ENCODE assay signal across 17 cellular contexts in genomic region chr1:4801192-4801924, GRCh38.
A peak's percentile ranks its signal among the peaks of the same experiment; 100 is the strongest.
DNase-seq lines count a peak whose midpoint lies in the region; ATAC-seq, FAIRE-seq and TF ChIP-seq lines count a peak whose summit lies in the region.
"Had no signal": no experiment of that assay in that cellular context is flagged by ENCODE, and none has a peak within 500 bp of the region (broad histone marks: within the 10 kb centered on the region; RNA-seq: fewer than 3 reads in every experiment).

No MANE protein-coding gene starts in this region.

- no peak overlapping the region for H3K4me3 ChIP-seq in BE2C (ENCODE audit: low read depth, low read length)

- no peaks in the 10 kb centered on the region for H3K9me3 ChIP-seq in BE2C

- no peaks in the 10 kb centered on the region for H3K36me3 ChIP-seq in BE2C

- ATAC-seq in HG03280 (IDR thresholded peaks at IDR 0.05; ENCODE audit: unreplicated experiment), result no peak
- ATAC-seq in HG03565 (IDR thresholded peaks at IDR 0.05; ENCODE audit: unreplicated experiment), result no peak
- ATAC-seq in GM19328 (IDR thresholded peaks at IDR 0.05; ENCODE audit: unreplicated experiment), result no peak
- ATAC-seq: stimulated activated naive B cell treated with anti-CD40 and anti-IgM and Interleukin-4, amounts not matched to agents 10 μg/mL and 1 μg/mL and 100 μg/mL, for 72 hours had no signal

- no peaks in the 10 kb centered on the region for H3K27me3 ChIP-seq in BE2C

- H3K4me1 ChIP-seq in BE2C, result no peaks in the 10 kb centered on the region
- H3K4me1 ChIP-seq: parathyroid adenoma had no signal

- peak; percentile 15 for DNase-seq in BE2C
- DNase-seq in iPS-NIHi7 (ENCODE audit: extremely low spot score), result peak; percentile 4
- peak; percentile 70 for DNase-seq in putamen (ENCODE audit: low spot score)
- DNase-seq in NCI-H345 treated with DMSO at 0.1 percent for 48 hours (lab: John Stamatoyannopoulos, UW; ENCODE audit: unreplicated experiment), result no peak
- DNase-seq: glutamatergic neuron; Karpas-422; NK-92 treated with Interleukin-12 subunit alpha and Interleukin-12 subunit beta, amount 100 ng/mL, for 24 hours; stimulated activated CD4-positive, alpha-beta T cell treated with anti-CD3 and anti-CD28 coated beads, Interleukin-12 subunit alpha, Interleukin-12 subunit beta, amount 100 ng/mL, for 4 hours; stimulated activated naive B cell treated with anti-CD40 and anti-IgM and Interleukin-4, amounts not matched to agents 10 μg/mL and 1 μg/mL and 100 μg/mL, for 72 hours had no signal

- no peak for TF ChIP-seq CTCF in BE2C (IDR thresholded peaks at IDR 0.05; ENCODE audit: low read depth, low read length)

- FAIRE-seq in endometrium (lab: Jason Lieb, UNC), result peak; percentile 97
- FAIRE-seq: endothelial cell of umbilical vein, GM12892, urothelium cell line had no signal
